In genomic region chr17:73272906-73273218, GRCh38 we compare ENCODE assay signal across 19 cellular contexts. TPM values are rescaled to one million over a fixed set of nuclear protein-coding genes. Genes with fewer than 3 reads are reported as not detected.
DNase-seq lines count a peak whose midpoint lies in the region; ATAC-seq and TF ChIP-seq lines count a peak whose summit lies in the region.
"Had no signal": no experiment of that assay in that cellular context is flagged by ENCODE, and none has a peak within 500 bp of the region (broad histone marks: within the 10 kb centered on the region; RNA-seq: fewer than 3 reads in every experiment).

No MANE protein-coding gene starts in this region.

- no peak overlapping the region for H3K56ac ChIP-seq in H9 (ENCODE audit: insufficient read length, low read depth, low read length)

- no peaks in the 10 kb centered on the region for H3K9me3 ChIP-seq in H9 (ENCODE audit: control insufficient read depth, low read depth, low read length)
- H3K9me3 ChIP-seq: SJSA1 had no signal

- no peak overlapping the region for H4K5ac ChIP-seq in H9 (ENCODE audit: insufficient read length, low read depth, low read length)

- no CpG with 5 or more reads among the region's 8 CpGs for WGBS in H9 (ENCODE audit: extremely low coverage, insufficient read length, low lambda C conversion rate)

- peak; percentile 25 for DNase-seq in H9
- no peak for DNase-seq in WTC11 (ENCODE audit: low spot score)
- peak; percentile 64 for DNase-seq in islet precursor cell
- no peak for DNase-seq in progenitor cell of endocrine pancreas (ENCODE audit: low spot score, unreplicated experiment)
- DNase-seq in NCI-H2081 (lab: John Stamatoyannopoulos, UW) = no peak
- DNase-seq in retina = no peak
- DNase-seq: COR-L47, NCI-H1930, NCI-H2171, NCI-H446, NCI-H748 treated with DMSO at 0.1 percent for 48 hours had no signal

- H3K9me3 Mint-ChIP-seq in H9 (no peaks in the 10 kb centered on the region), WTC11 (0 out of 2 replicates have a peak, but pooled peaks cover 5% of the 10 kb centered on the region), progenitor cell of endocrine pancreas (ENCODE audit: low read depth) (no peaks in the 10 kb centered on the region)

- no peak overlapping the region for H3K23ac ChIP-seq in H9 (ENCODE audit: insufficient read length, low read depth, low read length)

- H3K27me3 Mint-ChIP-seq in H9 (ENCODE audit: low read depth) (no peaks in the 10 kb centered on the region; the same call in 1 of the 2 replicates), WTC11 (ENCODE audit: low read depth) (no peaks in the 10 kb centered on the region), progenitor cell of endocrine pancreas (no peaks in the 10 kb centered on the region)

- H4K20me1 ChIP-seq in H9 (ENCODE audit: control insufficient read depth, insufficient read depth, insufficient read length) = no peaks in the 10 kb centered on the region

- no peak overlapping the region for H2BK120ac ChIP-seq in H9 (ENCODE audit: low read depth, low read length, poor library complexity, severe bottlenecking)

- no peak for ATAC-seq in WTC11
- ATAC-seq in HG03378 (IDR thresholded peaks at IDR 0.05; ENCODE audit: unreplicated experiment) = no peak
- no peak for ATAC-seq in GM19328 (IDR thresholded peaks at IDR 0.05; ENCODE audit: unreplicated experiment)

- no peak overlapping the region for H3T11ph ChIP-seq in H9 (ENCODE audit: low read length)

- H3K27ac Mint-ChIP-seq in H9 (no peak overlapping the region), WTC11 (no peak overlapping the region), progenitor cell of endocrine pancreas (peak overlapping the region; percentile 46)

- no peak overlapping the region for H3K4ac ChIP-seq in H9 (ENCODE audit: low read depth, low read length)

- H3K9ac ChIP-seq in H9 (ENCODE audit: extremely low read depth, insufficient read length, low read length) = no peak overlapping the region

- H3K14ac ChIP-seq in H9 (ENCODE audit: insufficient read depth, low read length) = no peak overlapping the region

- H2BK20ac ChIP-seq in H9 (ENCODE audit: low read depth, low read length, poor library complexity, severe bottlenecking) = no peak overlapping the region

- no peak overlapping the region for H3K18ac ChIP-seq in H9 (ENCODE audit: insufficient read length, low read depth, low read length)

- no peak overlapping the region for H2BK15ac ChIP-seq in H9 (ENCODE audit: low read depth, low read length)

- no peak overlapping the region for H2AFZ ChIP-seq in H9 (ENCODE audit: low read length)

- no peak overlapping the region for H2BK5ac ChIP-seq in H9 (ENCODE audit: insufficient read length, low read length)

- H2BK12ac ChIP-seq in H9 (ENCODE audit: insufficient read length, low read depth, low read length) = no peak overlapping the region

- POLR2A ChIA-PET in WTC11 (lab: Charles Lee) = no interaction called here

- CTCF ChIA-PET in WTC11 (lab: Charles Lee) = no interaction called here

- no peaks in the 10 kb centered on the region; a peak in 1 of 7 replicates for H3K36me3 Mint-ChIP-seq in H9 (ENCODE audit: insufficient read depth in 1 of 3, low read depth in 3 of 3)
- H3K36me3 Mint-ChIP-seq in WTC11 = no peaks in the 10 kb centered on the region
- H3K36me3 Mint-ChIP-seq in progenitor cell of endocrine pancreas (ENCODE audit: insufficient read depth) = no peaks in the 10 kb centered on the region

- H4K91ac ChIP-seq in H9 (ENCODE audit: insufficient read length, low read depth, low read length) = no peak overlapping the region

- H3K27ac ChIP-seq in H9 (ENCODE audit: insufficient read length, low read depth, low read length) = no peak overlapping the region
- H3K27ac ChIP-seq: C4-2B, RWPE1, SJSA1 had no signal

- no peak overlapping the region for H3K4me3 Mint-ChIP-seq in H9
- H3K4me3 Mint-ChIP-seq in WTC11 = no peak overlapping the region
- H3K4me3 Mint-ChIP-seq in progenitor cell of endocrine pancreas (ENCODE audit: low read depth) = no peak overlapping the region

- H3K4me1 ChIP-seq in H9 (ENCODE audit: insufficient read depth, low read length) = no peaks in the 10 kb centered on the region; the same call in 1 of the 2 replicates
- H3K4me1 ChIP-seq: SJSA1 had no signal

- no peaks in the 10 kb centered on the region for H3K23me2 ChIP-seq in H9 (ENCODE audit: insufficient read length, low read depth, low read length, poor library complexity, severe bottlenecking)

- no peaks in the 10 kb centered on the region for H3K79me2 ChIP-seq in H9 (ENCODE audit: insufficient read depth, low read length)

- no peaks in the 10 kb centered on the region for H3K27me3 ChIP-seq in H9 (ENCODE audit: insufficient read depth, low read length)
- H3K27me3 ChIP-seq: SJSA1 had no signal

- H3K4me1 Mint-ChIP-seq in H9 (peaks cover 6 to 9% of the 10 kb centered on the region in 2 experiments), WTC11 (peaks cover 5% of the 10 kb centered on the region; the same call in 1 of the 2 replicates), progenitor cell of endocrine pancreas (ENCODE audit: low read depth) (peaks cover 15% of the 10 kb centered on the region)

- no peak for TF ChIP-seq CTCF in H9 (conservative IDR thresholded peaks at IDR 0.05)
- TF ChIP-seq CTCF in WTC11 (IDR thresholded peaks at IDR 0.05) = no peak
- TF ChIP-seq CTCF in progenitor cell of endocrine pancreas (IDR thresholded peaks at IDR 0.05; ENCODE audit: unreplicated experiment) = no peak

- H3K4me2 ChIP-seq in H9 (ENCODE audit: insufficient read depth, insufficient read length, low read length) = no peak overlapping the region

- no peak overlapping the region for H4K8ac ChIP-seq in H9 (replicated peaks; ENCODE audit: insufficient read length, low read depth, low read length)

- no peaks in the 10 kb centered on the region for H3K79me1 ChIP-seq in H9 (ENCODE audit: insufficient read depth, low read depth, low read length, poor library complexity, severe bottlenecking)

- H2AK5ac ChIP-seq in H9 (ENCODE audit: insufficient read length, low read length) = no peak overlapping the region

TF ChIP-seq in WTC11, 78 proteins besides CTCF, POLR2A, EP300 and RAD21:
- TF ChIP-seq GABPB1 (CRISPR knock-in tag; IDR thresholded peaks at IDR 0.05) (peak; percentile 39; the same call in 1 of the 2 replicates), NR3C1 (CRISPR knock-in tag; conservative IDR thresholded peaks at IDR 0.05; ENCODE audit: low read depth) (no peak), ATF1 (CRISPR knock-in tag; IDR thresholded peaks at IDR 0.05) (no peak)
TF ChIP-seq in WTC11: peak in this region for 1.

RNA-seq across cellular contexts. Expression of gene CPSF4L, which starts 11.2 kb away (rescaled TPM):
- not detected in 2 replicates for total RNA-seq in H9 (2021)
- total RNA-seq in WTC11 (2021) = not detected in 3 replicates
- 0.33 TPM in 1 of 2 replicates, not detected in the other for total RNA-seq in progenitor cell of endocrine pancreas
- total RNA-seq: A673, HT1080, LHCN-M2 had no signal

RNA-seq across cellular contexts. Expression of gene CDC42EP4, which starts 38.9 kb away (rescaled TPM):
- total RNA-seq in H9 (2021) = 27.1 and 28.2 TPM in 2 replicates
- 17.0 to 18.8 TPM (median 18.4 TPM) in 3 replicates for total RNA-seq in WTC11 (2021)
- total RNA-seq in progenitor cell of endocrine pancreas = 66.0 and 77.9 TPM in 2 replicates

Comparison
In these comparisons a context has a peak if more than half of its experiments do, and no peak if none do; other contexts are left out.
1. DNase-seq: peak in H9 (single experiment) and islet precursor cell (single experiment); none in WTC11 (single experiment), progenitor cell of endocrine pancreas (single experiment), NCI-H2081 (0 of 2) and retina (single experiment).